1 cellular context compared by ENCODE assay signal in the genomic region with DNA sequence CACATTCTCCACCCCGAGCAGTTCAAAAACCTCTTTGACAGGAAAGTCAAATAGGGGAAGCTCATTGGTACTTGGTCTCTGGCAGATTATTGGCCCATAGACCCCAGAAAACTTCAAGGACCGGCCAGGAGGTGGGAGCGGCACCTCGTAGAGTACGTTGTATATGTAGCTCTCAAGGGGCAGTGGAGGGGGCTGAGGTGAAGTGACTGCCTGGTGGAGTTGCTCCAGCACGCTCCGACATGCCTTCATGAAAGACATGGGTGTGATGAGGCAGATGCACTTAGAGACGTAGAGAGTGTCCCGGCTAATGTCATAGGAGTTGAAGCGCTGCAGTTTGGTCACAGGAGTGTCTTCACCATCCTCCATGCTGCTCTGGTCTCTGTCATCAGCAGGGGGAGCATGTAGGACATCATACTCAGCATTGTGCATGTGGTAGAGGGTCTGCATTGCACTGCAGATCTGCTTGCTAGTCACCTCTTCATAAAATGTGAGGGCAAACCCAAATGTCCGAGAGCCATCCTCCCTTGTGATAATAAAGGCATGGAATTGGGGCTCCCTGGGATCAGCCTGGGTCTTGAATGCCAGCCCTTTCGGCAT.
TF ChIP-seq lines count a peak whose summit lies in the region.

No MANE protein-coding gene starts in this region.

TF ChIP-seq in H1, 55 proteins besides CTCF, POLR2A, EP300 and RAD21 (continued from another document):
- TF ChIP-seq CHD7 (IDR thresholded peaks at IDR 0.05; ENCODE audit: insufficient replicate concordance, low read length) (no peak), KDM5A (IDR thresholded peaks at IDR 0.05; ENCODE audit: low read length) (no peak), NANOG (IDR thresholded peaks at IDR 0.05; ENCODE audit: insufficient read depth, low read depth, low read length, poor library complexity, severe bottlenecking) (no peak), TAF7 (optimal IDR thresholded peaks at IDR 0.05; ENCODE audit: borderline replicate concordance, low read depth, low read length) (no peak), YY1 (IDR thresholded peaks at IDR 0.05; ENCODE audit: low read depth, low read length) (no peak), CEBPB (IDR thresholded peaks at IDR 0.05; ENCODE audit: low read depth, low read length) (no peak), SIX5 (IDR thresholded peaks at IDR 0.05; ENCODE audit: low read depth, low read length) (no peak), EGR1 (IDR thresholded peaks at IDR 0.05; ENCODE audit: borderline replicate concordance, low read depth, low read length) (no peak), ASH2L (IDR thresholded peaks at IDR 0.05; ENCODE audit: low read length) (no peak), TBP (IDR thresholded peaks at IDR 0.05; ENCODE audit: low read depth, low read length) (no peak), NRF1 (IDR thresholded peaks at IDR 0.05; ENCODE audit: low read depth, low read length) (no peak)
